ENCODE assay signal across 8 cellular contexts in the genomic region with DNA sequence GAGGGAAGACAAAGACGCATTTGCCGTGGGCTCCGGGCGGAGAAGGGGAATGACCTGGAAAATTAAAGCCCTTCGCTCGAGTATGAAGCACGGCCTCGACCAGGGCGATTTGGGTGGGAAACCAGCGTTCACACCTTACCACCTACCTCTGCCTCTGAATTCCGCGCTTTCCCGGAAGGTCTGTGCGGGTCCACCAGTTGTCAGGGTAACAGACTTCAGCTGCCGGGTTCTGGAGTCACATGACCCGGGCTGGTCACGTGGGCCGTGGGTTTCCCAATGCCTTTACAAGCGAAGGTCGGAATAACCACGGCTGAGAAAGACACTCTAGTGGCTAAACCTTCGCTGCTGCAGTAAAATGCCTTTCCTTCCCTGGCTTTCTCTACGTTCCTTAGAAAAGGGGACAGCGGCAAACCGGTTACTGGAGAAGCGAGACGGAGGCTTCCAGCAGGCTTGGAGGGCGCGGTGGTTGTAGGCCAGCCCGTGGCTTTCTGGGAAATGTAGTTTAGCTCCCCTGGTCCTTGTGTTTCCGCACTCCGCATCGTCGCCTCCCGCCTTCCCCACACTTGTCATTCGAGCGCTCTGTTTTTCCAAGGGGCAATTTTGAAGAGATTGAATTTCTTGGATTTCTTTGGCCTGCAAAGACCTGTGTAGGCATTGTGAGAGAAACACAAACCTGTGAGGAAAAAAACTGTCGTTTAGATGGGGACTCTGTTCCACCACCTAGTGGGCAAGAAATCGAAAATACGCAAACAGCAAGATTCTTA.
DNase-seq lines count a peak whose midpoint lies in the region; ATAC-seq and TF ChIP-seq lines count a peak whose summit lies in the region.

A gene with protein sequence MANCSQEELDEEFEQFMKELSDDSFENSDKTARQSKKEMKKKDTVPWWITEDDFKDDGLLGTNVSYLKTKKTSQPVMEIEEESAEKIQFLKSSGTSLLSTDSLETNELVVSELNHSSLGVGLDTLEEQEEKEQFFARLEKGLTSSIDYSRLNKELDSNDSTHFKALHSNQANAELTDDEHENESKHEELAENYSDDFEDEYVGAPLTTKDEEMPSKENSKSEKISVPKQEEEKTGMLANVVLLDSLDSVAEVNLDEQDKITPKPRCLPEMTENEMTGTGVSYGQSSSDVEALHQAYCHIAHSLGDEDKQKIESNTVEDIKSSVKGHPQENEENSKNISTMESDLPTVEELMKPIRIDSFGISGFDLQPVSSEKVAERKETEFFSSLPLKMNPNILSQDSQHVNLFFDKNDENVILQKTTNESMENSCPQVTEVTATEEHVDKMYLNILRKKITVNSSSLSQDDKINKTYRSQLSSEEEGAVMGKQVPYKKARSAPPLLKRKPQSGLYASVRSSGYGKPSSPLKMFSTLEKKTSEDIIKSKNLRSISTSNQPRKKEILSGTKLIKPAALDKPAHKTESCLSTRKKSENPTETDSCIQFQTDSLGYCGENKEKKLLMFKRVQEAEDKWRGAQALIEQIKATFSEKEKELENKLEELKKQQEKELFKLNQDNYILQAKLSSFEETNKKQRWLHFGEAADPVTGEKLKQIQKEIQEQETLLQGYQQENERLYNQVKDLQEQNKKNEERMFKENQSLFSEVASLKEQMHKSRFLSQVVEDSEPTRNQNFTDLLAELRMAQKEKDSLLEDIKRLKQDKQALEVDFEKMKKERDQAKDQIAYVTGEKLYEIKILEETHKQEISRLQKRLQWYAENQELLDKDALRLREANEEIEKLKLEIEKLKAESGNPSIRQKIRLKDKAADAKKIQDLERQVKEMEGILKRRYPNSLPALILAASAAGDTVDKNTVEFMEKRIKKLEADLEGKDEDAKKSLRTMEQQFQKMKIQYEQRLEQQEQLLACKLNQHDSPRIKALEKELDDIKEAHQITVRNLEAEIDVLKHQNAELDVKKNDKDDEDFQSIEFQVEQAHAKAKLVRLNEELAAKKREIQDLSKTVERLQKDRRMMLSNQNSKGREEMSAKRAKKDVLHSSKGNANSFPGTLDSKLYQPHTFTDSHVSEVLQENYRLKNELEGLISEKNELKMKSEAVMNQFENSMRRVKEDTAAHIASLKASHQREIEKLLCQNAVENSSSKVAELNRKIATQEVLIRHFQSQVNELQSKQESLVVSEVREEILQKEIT (N-terminal part only) (minus strand): TSS at position 210 of the 764 bp plus-strand sequence. CDS start 1,250 bp downstream, outside the sequence.

- H3K9me3 ChIP-seq in WERI-Rb-1 (ENCODE audit: severe bottlenecking) = no peaks in the 10 kb centered on the region

- H3K4me3 ChIP-seq in AG04449 (ENCODE audit: low read depth, low read length) (peak within 1 kb of the TSS; percentile 95), WERI-Rb-1 (ENCODE audit: low read depth, low read length) (peak within 1 kb of the TSS; percentile 81), cardiac fibroblast (replicated peaks in 1 of 2; ENCODE audit: low read depth in 2 of 2, low read length in 2 of 2) (peak within 1 kb of the TSS; percentile 87 to 98)

- H3K27ac ChIP-seq in WERI-Rb-1 = peak within 1 kb of the TSS; percentile 74

- POLR2A ChIA-PET in AG04449 (lab: Yijun Ruan, JAX) = interaction anchor here (0.6 kb wide), 1 partner anchor 269 kb away, joined by 3 read pairs; no protein-coding TSS in a partner anchor

- TF ChIP-seq CTCF in AG04449 (IDR thresholded peaks at IDR 0.05; ENCODE audit: insufficient read depth, low read length, missing control alignments) = peak; percentile 47
- peak; percentile 54 for TF ChIP-seq CTCF in WERI-Rb-1 (IDR thresholded peaks at IDR 0.05; ENCODE audit: low read depth, low read length)
- peak; percentile 72 for TF ChIP-seq CTCF in cardiac fibroblast (IDR thresholded peaks at IDR 0.05; ENCODE audit: low read depth, low read length)

- ATAC-seq in GM18868 (IDR thresholded peaks at IDR 0.05; ENCODE audit: unreplicated experiment) = peak; percentile 98
- peak; percentile 98 for ATAC-seq in HG03108 (IDR thresholded peaks at IDR 0.05; ENCODE audit: unreplicated experiment)

- CTCF ChIA-PET in AG04449 (lab: Yijun Ruan, JAX) = interaction anchor here (0.7 to 4.1 kb wide), 23 partner anchors 8 to 1096 kb away, joined by 3 to 39 read pairs (median 4); a partner anchor contains a TSS

- H3K27me3 ChIP-seq in WERI-Rb-1 (ENCODE audit: insufficient read depth, low read depth, severe bottlenecking) = no peaks in the 10 kb centered on the region

- peaks cover 4% of the 10 kb centered on the region; the same call in 1 of the 2 replicates for H3K36me3 ChIP-seq in WERI-Rb-1

- no peak for DNase-seq in AG04449 (ENCODE audit: low read depth, low spot score)
- peak; percentile 95 for DNase-seq in NCI-H2171 treated with DMSO at 0.1 percent for 48 hours (lab: John Stamatoyannopoulos, UW)
- DNase-seq in WERI-Rb-1 = peak; percentile 88
- DNase-seq in cardiac fibroblast (ENCODE audit: low read depth in 2 of 2) = peak; percentile 89 to 91
- DNase-seq in iris pigment epithelial cell (ENCODE audit: low read depth) = peak; percentile 85
- DNase-seq in stimulated activated CD4-positive, alpha-beta T cell treated with anti-CD3 and anti-CD28 coated beads, Interleukin-12 subunit alpha, Interleukin-12 subunit beta, amount 100 ng/mL, for 24 hours (ENCODE audit: low read depth in 2 of 2) = peak; percentile 72 to 81
